1 cellular context compared by ENCODE assay signal in genomic region chr5:135033026-135033861, GRCh38.
TF ChIP-seq lines count a peak whose summit lies in the region.

No MANE protein-coding gene starts in this region.

TF ChIP-seq in HepG2, 621 proteins besides CTCF, POLR2A, EP300 and RAD21 (continued from another document and continues in another):
- peak; percentile 78 for TF ChIP-seq UBTF (CRISPR knock-in tag; IDR thresholded peaks at IDR 0.05)
- TF ChIP-seq TFAP4 (IDR thresholded peaks at IDR 0.05; ENCODE audit: borderline replicate concordance, low read depth): peak; percentile 39; the same call in 1 of the 2 replicates
- TF ChIP-seq PHF20 (CRISPR knock-in tag; IDR thresholded peaks at IDR 0.05): 0 out of 2 replicates have a peak, but pooled peaks have one; percentile 50
- peak; percentile 79 for TF ChIP-seq AGO2 (optimal IDR thresholded peaks at IDR 0.05; ENCODE audit: low read depth, low read length)
- TF ChIP-seq ARID4A (CRISPR knock-in tag; IDR thresholded peaks at IDR 0.05; ENCODE audit: borderline replicate concordance): peak; percentile 47; the same call in 1 of the 2 replicates
- no peak; the same call in 1 of the 2 replicates for TF ChIP-seq NR0B2 (CRISPR knock-in tag; IDR thresholded peaks at IDR 0.05)
- 0 out of 2 replicates have a peak, but pooled peaks have one; percentile 8 for TF ChIP-seq HDAC2 (CRISPR knock-in tag; IDR thresholded peaks at IDR 0.05)
- no peak for TF ChIP-seq ZNF468 (CRISPR knock-in tag; IDR thresholded peaks at IDR 0.05)
- TF ChIP-seq ZSCAN9 (CRISPR knock-in tag; IDR thresholded peaks at IDR 0.05; ENCODE audit: borderline replicate concordance): no peak
- TF ChIP-seq ETV5 (CRISPR knock-in tag; IDR thresholded peaks at IDR 0.05; ENCODE audit: borderline replicate concordance): peak; percentile 34; the same call in 1 of the 2 replicates
- TF ChIP-seq ZNF710 (CRISPR knock-in tag; IDR thresholded peaks at IDR 0.05; ENCODE audit: borderline replicate concordance): no peak
- TF ChIP-seq ZKSCAN8 (CRISPR knock-in tag; IDR thresholded peaks at IDR 0.05; ENCODE audit: borderline replicate concordance): no peak
- TF ChIP-seq ZNF672 (CRISPR knock-in tag; IDR thresholded peaks at IDR 0.05): no peak
- TF ChIP-seq THAP11 (CRISPR knock-in tag; IDR thresholded peaks at IDR 0.05): peak; percentile 21; the same call in 1 of the 2 replicates
- no peak for TF ChIP-seq ZNF335 (CRISPR knock-in tag; IDR thresholded peaks at IDR 0.05)
- TF ChIP-seq GPBP1L1 (CRISPR knock-in tag; IDR thresholded peaks at IDR 0.05): no peak
- TF ChIP-seq ISX (CRISPR knock-in tag; conservative IDR thresholded peaks at IDR 0.05): 0 out of 2 replicates have a peak, but pooled peaks have one; percentile 55
- 0 out of 2 replicates have a peak, but pooled peaks have one; percentile 27 for TF ChIP-seq TEF (CRISPR knock-in tag; IDR thresholded peaks at IDR 0.05)
- TF ChIP-seq CSRNP2 (CRISPR knock-in tag; conservative IDR thresholded peaks at IDR 0.05; ENCODE audit: low read depth): no peak
- TF ChIP-seq HIC2 (CRISPR knock-in tag; IDR thresholded peaks at IDR 0.05; ENCODE audit: low read depth): no peak
- no peak for TF ChIP-seq ZNF512B (CRISPR knock-in tag; IDR thresholded peaks at IDR 0.05; ENCODE audit: borderline replicate concordance)
- TF ChIP-seq ZNF550 (CRISPR knock-in tag; IDR thresholded peaks at IDR 0.05; ENCODE audit: borderline replicate concordance): no peak
- 0 out of 2 replicates have a peak, but pooled peaks have one; percentile 28 for TF ChIP-seq ZNF83 (CRISPR knock-in tag; IDR thresholded peaks at IDR 0.05; ENCODE audit: borderline replicate concordance)
- peak; percentile 31 to 45; a peak in 2 of 4 replicates for TF ChIP-seq HMGXB4 (CRISPR knock-in tag; IDR thresholded peaks at IDR 0.05; ENCODE audit: borderline replicate concordance in 1 of 2, low read depth in 1 of 2)
- TF ChIP-seq ZNF740 (CRISPR knock-in tag; IDR thresholded peaks at IDR 0.05): no peak
- TF ChIP-seq ATF4 (CRISPR knock-in tag; IDR thresholded peaks at IDR 0.05): no peak
- TF ChIP-seq NR2F1 (CRISPR knock-in tag; IDR thresholded peaks at IDR 0.05): no peak
- TF ChIP-seq NBN (conservative IDR thresholded peaks at IDR 0.05): no peak
- peak; percentile 15; the same call in 1 of the 2 replicates for TF ChIP-seq GATAD1 (CRISPR knock-in tag; IDR thresholded peaks at IDR 0.05)
